22 cellular contexts compared by ENCODE assay signal in the genomic region with DNA sequence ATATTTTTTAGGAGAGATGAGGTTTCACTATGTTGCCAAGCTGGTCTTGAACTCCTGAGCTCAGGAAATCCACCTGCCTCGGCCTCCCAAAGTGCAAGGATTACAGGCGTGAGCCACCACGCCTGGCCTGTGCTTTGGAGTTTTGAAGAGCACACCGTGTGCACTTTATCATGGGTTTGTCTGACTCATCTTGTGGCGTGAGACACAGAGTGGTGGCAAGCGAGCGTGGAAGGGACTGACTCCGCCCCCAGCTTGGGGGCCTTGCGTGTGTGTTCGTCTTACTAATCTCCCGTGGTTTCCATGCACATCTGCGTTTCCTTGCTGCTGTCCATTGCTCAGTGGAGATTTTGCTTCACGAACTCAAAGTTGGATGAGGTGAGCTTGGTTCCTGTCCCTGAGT. TPM values are rescaled to one million over a fixed set of nuclear protein-coding genes. Genes with fewer than 3 reads are reported as not detected.
A peak's percentile ranks its signal among the peaks of the same experiment; 100 is the strongest.
DNase-seq lines count a peak whose midpoint lies in the region; ATAC-seq lines count a peak whose summit lies in the region.
"Had no signal": no experiment of that assay in that cellular context is flagged by ENCODE, and none has a peak within 500 bp of the region (broad histone marks: within the 10 kb centered on the region; RNA-seq: fewer than 3 reads in every experiment).

No MANE protein-coding gene starts in this region.

- CTCF ChIA-PET in activated CD4-positive, alpha-beta T cell treated with anti-CD3 and anti-CD28 coated beads for 36 hours (lab: Charles Lee): no interaction called here

- DNase-seq in activated CD4-positive, alpha-beta T cell treated with anti-CD3 and anti-CD28 coated beads for 36 hours: peak; percentile 43
- no peak for DNase-seq in activated CD4-positive, alpha-beta T cell treated with anti-CD3 and anti-CD28 coated beads, Interleukin-2, amount 50 U/mL, for 4 hours
- peak; percentile 29 for DNase-seq in stimulated activated naive CD8-positive, alpha-beta T cell treated with anti-CD3 and anti-CD28 coated beads, Interleukin-15, Interleukin-2, amounts not matched to agents 100 U/mL and 50 U/mL, for 24 hours
- no peak for DNase-seq in stimulated activated naive CD8-positive, alpha-beta T cell treated with anti-CD3 and anti-CD28 coated beads, Interleukin-15, amount 100 ng/mL, for 72 hours
- DNase-seq in immature natural killer cell (peak in 1 of 3 donors; percentile 31), kidney tubule cell (ENCODE audit: low spot score) (no peak), T1000 (lab: John Stamatoyannopoulos, UW) (no peak), SIG-M5 (lab: John Stamatoyannopoulos, UW) (no peak)
- DNase-seq: 8988T; BE2C; Caco-2; CD4-positive, alpha-beta T cell; GDM1; H9; Kasumi-1; MG63; NCI-H1105 treated with DMSO at 0.1 percent for 48 hours; NCI-H1694; NCI-H2081 treated with DMSO at 0.1 percent for 48 hours; NCI-H446 treated with DMSO at 0.1 percent for 48 hours had no signal

- intact Hi-C loops in activated CD4-positive, alpha-beta T cell treated with anti-CD3 and anti-CD28 coated beads for 36 hours (cut with DNase I, micrococcal nuclease): no loop called here

- H3K27me3 Mint-ChIP-seq in activated CD4-positive, alpha-beta T cell treated with anti-CD3 and anti-CD28 coated beads for 36 hours: no peaks in the 10 kb centered on the region
- H3K27me3 Mint-ChIP-seq in stimulated activated naive CD8-positive, alpha-beta T cell treated with anti-CD3 and anti-CD28 coated beads, Interleukin-15, amount 100 ng/mL, for 72 hours: no peaks in the 10 kb centered on the region
- peaks cover 0 to 2% (median 2%) of the 10 kb centered on the region in 3 donors for H3K27me3 Mint-ChIP-seq in immature natural killer cell (ENCODE audit: low read depth in 3 of 3)
- H3K27me3 Mint-ChIP-seq: CD4-positive, alpha-beta T cell; IgD-negative memory B cell had no signal

- H3K36me3 Mint-ChIP-seq in activated CD4-positive, alpha-beta T cell treated with anti-CD3 and anti-CD28 coated beads for 36 hours (ENCODE audit: low read depth): peaks cover 39% of the 10 kb centered on the region
- peaks cover 13 to 35% (median 14%) of the 10 kb centered on the region in 3 donors for H3K36me3 Mint-ChIP-seq in immature natural killer cell

- H3K9me3 Mint-ChIP-seq in activated CD4-positive, alpha-beta T cell treated with anti-CD3 and anti-CD28 coated beads for 36 hours (ENCODE audit: low read depth): no peaks in the 10 kb centered on the region
- no peaks in the 10 kb centered on the region for H3K9me3 Mint-ChIP-seq in stimulated activated naive CD8-positive, alpha-beta T cell treated with anti-CD3 and anti-CD28 coated beads, Interleukin-15, amount 100 ng/mL, for 72 hours
- no peaks in the 10 kb centered on the region for H3K9me3 Mint-ChIP-seq in immature natural killer cell
- H3K9me3 Mint-ChIP-seq: CD4-positive, alpha-beta T cell; H9; IgD-negative memory B cell had no signal

- no peak overlapping the region for H3K27ac Mint-ChIP-seq in activated CD4-positive, alpha-beta T cell treated with anti-CD3 and anti-CD28 coated beads for 36 hours
- H3K27ac Mint-ChIP-seq in stimulated activated naive CD8-positive, alpha-beta T cell treated with anti-CD3 and anti-CD28 coated beads, Interleukin-15, amount 100 ng/mL, for 72 hours: no peak overlapping the region
- H3K27ac Mint-ChIP-seq in immature natural killer cell: peak overlapping the region; percentile 23 to 82 (median 68)
- H3K27ac Mint-ChIP-seq: CD4-positive, alpha-beta T cell had no signal

- peak; percentile 65 for ATAC-seq in activated CD4-positive, alpha-beta T cell treated with anti-CD3 and anti-CD28 coated beads for 36 hours
- peak; percentile 19 for ATAC-seq in stimulated activated naive CD8-positive, alpha-beta T cell treated with anti-CD3 and anti-CD28 coated beads, Interleukin-15, Interleukin-2, amounts not matched to agents 100 U/mL and 50 U/mL, for 24 hours
- no peak for ATAC-seq in stimulated activated naive CD8-positive, alpha-beta T cell treated with anti-CD3 and anti-CD28 coated beads, Interleukin-15, amount 100 ng/mL, for 72 hours
- ATAC-seq: Panc1 had no signal

- POLR2A ChIA-PET in activated CD4-positive, alpha-beta T cell treated with anti-CD3 and anti-CD28 coated beads for 36 hours (lab: Charles Lee): no interaction called here

- no peak overlapping the region for H3K4me3 Mint-ChIP-seq in activated CD4-positive, alpha-beta T cell treated with anti-CD3 and anti-CD28 coated beads for 36 hours
- no peak overlapping the region for H3K4me3 Mint-ChIP-seq in stimulated activated naive CD8-positive, alpha-beta T cell treated with anti-CD3 and anti-CD28 coated beads, Interleukin-15, amount 100 ng/mL, for 72 hours
- H3K4me3 Mint-ChIP-seq in immature natural killer cell: peak overlapping the region in 2 of 5 donors; percentile 14 to 65
- H3K4me3 Mint-ChIP-seq: CD4-positive, alpha-beta T cell; IgD-negative memory B cell had no signal

- no peaks in the 10 kb centered on the region for H3K4me1 Mint-ChIP-seq in activated CD4-positive, alpha-beta T cell treated with anti-CD3 and anti-CD28 coated beads for 36 hours
- H3K4me1 Mint-ChIP-seq in stimulated activated naive CD8-positive, alpha-beta T cell treated with anti-CD3 and anti-CD28 coated beads, Interleukin-15, amount 100 ng/mL, for 72 hours: peaks cover 8% of the 10 kb centered on the region
- H3K4me1 Mint-ChIP-seq in immature natural killer cell: peaks cover 47 to 67% of the 10 kb centered on the region in 2 donors
- H3K4me1 Mint-ChIP-seq: H9 had no signal

RNA-seq across cellular contexts. Expression of a gene that starts 22.9 kb away (rescaled TPM):
- total RNA-seq in activated CD4-positive, alpha-beta T cell treated with anti-CD3 and anti-CD28 coated beads for 36 hours: 10 to 100 TPM; 14.1 to 15.0 TPM
- 10 to 100 TPM in 1 of 3 donors, 1 to 10 TPM in 2; 1.4 to 11.5 (median 2.8) TPM for polyA plus RNA-seq in immature natural killer cell

RNA-seq across cellular contexts. Expression of a gene that starts 23.2 kb away (rescaled TPM):
- 10 to 100 TPM in 1 of 2 experiments, 1 to 10 TPM in 1; 9.8 to 11.0 TPM for total RNA-seq in activated CD4-positive, alpha-beta T cell treated with anti-CD3 and anti-CD28 coated beads for 36 hours
- polyA plus RNA-seq in immature natural killer cell: 1 to 10 TPM in 2 of 3 donors, not detected in 1; 1.5 to 2.0 TPM

RNA-seq across cellular contexts. Expression of a gene that starts 43.0 kb away (rescaled TPM):
- 100 to 1,000 TPM in 1 of 2 experiments, 10 to 100 TPM in 1; 77.1 to 111 TPM for total RNA-seq in activated CD4-positive, alpha-beta T cell treated with anti-CD3 and anti-CD28 coated beads for 36 hours
- 10 to 100 TPM in 1 of 3 donors, 1 to 10 TPM in 2; 7.9 to 14.0 (median 8.3) TPM for polyA plus RNA-seq in immature natural killer cell

Comparison
In these comparisons a context has a peak if more than half of its experiments do, and no peak if none do; other contexts are left out.
1. DNase-seq: peak in activated CD4-positive, alpha-beta T cell treated with anti-CD3 and anti-CD28 coated beads for 36 hours (single experiment) and stimulated activated naive CD8-positive, alpha-beta T cell treated with anti-CD3 and anti-CD28 coated beads, Interleukin-15, Interleukin-2, amounts not matched to agents 100 U/mL and 50 U/mL, for 24 hours (single experiment); none in activated CD4-positive, alpha-beta T cell treated with anti-CD3 and anti-CD28 coated beads, Interleukin-2, amount 50 U/mL, for 4 hours (0 of 2), stimulated activated naive CD8-positive, alpha-beta T cell treated with anti-CD3 and anti-CD28 coated beads, Interleukin-15, amount 100 ng/mL, for 72 hours (0 of 2), kidney tubule cell (single experiment), T1000 (single experiment) and SIG-M5 (single experiment).
2. H3K27ac Mint-ChIP-seq: peak in immature natural killer cell (6 of 6); none in activated CD4-positive, alpha-beta T cell treated with anti-CD3 and anti-CD28 coated beads for 36 hours (single experiment) and stimulated activated naive CD8-positive, alpha-beta T cell treated with anti-CD3 and anti-CD28 coated beads, Interleukin-15, amount 100 ng/mL, for 72 hours (0 of 2).